Comparison of ENCODE assay signal across 37 cellular contexts in genomic region chr6:65059568-65059967, GRCh38.
"Had no signal": no experiment of that assay in that cellular context is flagged by ENCODE, and none has a peak within 500 bp of the region (broad histone marks: within the 10 kb centered on the region; RNA-seq: fewer than 3 reads in every experiment).

No MANE protein-coding gene starts in this region.

- H3K27ac ChIP-seq: KMS-11 had no signal

- H3K4me2 ChIP-seq: KMS-11 had no signal

- H3K9ac ChIP-seq: KMS-11 had no signal

- H3K36me3 ChIP-seq: MG63 had no signal

- DNase-seq: Karpas-422, Kasumi-1, KG1, MG63, MM.1S, MV-4-11, NCI-H1048, NCI-H1092, NCI-H1092 treated with DMSO at 0.1 percent for 48 hours, NCI-H1105, NCI-H1105 treated with DMSO at 0.1 percent for 48 hours, NCI-H1417, NCI-H1417 treated with DMSO at 0.1 percent for 48 hours, NCI-H1436, NCI-H1436 treated with DMSO at 0.1 percent for 48 hours, NCI-H146, NCI-H1694, NCI-H1694 treated with DMSO at 0.1 percent for 48 hours, NCI-H187, NCI-H187 treated with DMSO at 0.1 percent for 48 hours, NCI-H1930, NCI-H2029, NCI-H2029 treated with DMSO at 0.1 percent for 48 hours, NCI-H2081, NCI-H2081 treated with DMSO at 0.1 percent for 48 hours, NCI-H2107, NCI-H2171, NCI-H2171 treated with DMSO at 0.1 percent for 48 hours, NCI-H2227 treated with DMSO at 0.1 percent for 48 hours, NCI-H226, NCI-H345, NCI-H446, NCI-H446 treated with DMSO at 0.1 percent for 48 hours, NCI-H510A, NCI-H510A treated with DMSO at 0.1 percent for 48 hours, NCI-H524 had no signal

- H3K27me3 ChIP-seq: MG63 had no signal

- H3K9me3 ChIP-seq: MG63 had no signal

- H3K4me3 ChIP-seq: MG63 had no signal
